ENCODE assay signal across 14 cellular contexts in genomic region chr3:79973917-79974595, GRCh38.
DNase-seq lines count a peak whose midpoint lies in the region; ATAC-seq and TF ChIP-seq lines count a peak whose summit lies in the region.
"Had no signal": no experiment of that assay in that cellular context is flagged by ENCODE, and none has a peak within 500 bp of the region (broad histone marks: within the 10 kb centered on the region; RNA-seq: fewer than 3 reads in every experiment).

No MANE protein-coding gene starts in this region.

- TF ChIP-seq CTCF in chondrocyte (IDR thresholded peaks at IDR 0.05) = no peak
- no peak for TF ChIP-seq CTCF in progenitor cell of endocrine pancreas (IDR thresholded peaks at IDR 0.05; ENCODE audit: unreplicated experiment)
- TF ChIP-seq CTCF in transverse colon (IDR thresholded peaks at IDR 0.05) = no peak

- peaks cover 1% of the 10 kb centered on the region for H3K36me3 Mint-ChIP-seq in chondrocyte (ENCODE audit: low read depth)
- H3K36me3 Mint-ChIP-seq in progenitor cell of endocrine pancreas (ENCODE audit: insufficient read depth) = no peaks in the 10 kb centered on the region

- TF ChIP-seq POLR2A in transverse colon (IDR thresholded peaks at IDR 0.05) = no peak

- peaks cover 0 to 4% (median 0%) of the 10 kb centered on the region in 4 donors for H3K4me1 ChIP-seq in transverse colon

- no peak overlapping the region for H3K4me3 Mint-ChIP-seq in chondrocyte (ENCODE audit: unreplicated experiment)
- no peak overlapping the region for H3K4me3 Mint-ChIP-seq in progenitor cell of endocrine pancreas (ENCODE audit: low read depth)

- DNase-seq in NCI-H1105 (lab: John Stamatoyannopoulos, UW) (peak; percentile 16), SHP77 (lab: John Stamatoyannopoulos, UW) (peak; percentile 21 to 36), chondrocyte (ENCODE audit: low spot score) (no peak), left ventricle myocardium superior (no peak), progenitor cell of endocrine pancreas (ENCODE audit: low spot score, unreplicated experiment) (no peak), NCI-H2196 treated with DMSO at 0.1 percent for 48 hours (lab: John Stamatoyannopoulos, UW; ENCODE audit: unreplicated experiment) (no peak), transverse colon (no peak), SIG-M5 treated with dmso at 0.1 percent for 504 hours (lab: John Stamatoyannopoulos, UW; ENCODE audit: unreplicated experiment) (no peak)
- DNase-seq: C1 segment of cervical spinal cord; NCI-H1417; NCI-H2029 treated with DMSO at 0.1 percent for 48 hours; NCI-H2227 treated with DMSO at 0.1 percent for 48 hours; NCI-H69; NK-92 treated with Interleukin-12 subunit alpha and Interleukin-12 subunit beta, amount 100 ng/mL, for 24 hours had no signal

- intact Hi-C loops in left ventricle myocardium superior (cut with micrococcal nuclease) = no loop called here
- intact Hi-C loops in transverse colon (cut with DNase I; ENCODE audit: low total_unique reads) = no loop called here

- H3K9me3 Mint-ChIP-seq in chondrocyte (ENCODE audit: low read depth) (no peaks in the 10 kb centered on the region), progenitor cell of endocrine pancreas (ENCODE audit: low read depth) (peaks cover 4% of the 10 kb centered on the region)

- in situ Hi-C loops in transverse colon (cut with MboI; ENCODE audit: low pct_ligation_motif_present in 1 of 4, low pct_unique_long_range_greater_than_20kb in 1 of 4, low sequenced_read_pairs in 3 of 4) = no loop called here

- H3K27me3 Mint-ChIP-seq in chondrocyte (ENCODE audit: low read depth) = no peaks in the 10 kb centered on the region
- no peaks in the 10 kb centered on the region for H3K27me3 Mint-ChIP-seq in progenitor cell of endocrine pancreas

- peaks cover 31% of the 10 kb centered on the region for H3K4me1 Mint-ChIP-seq in chondrocyte (ENCODE audit: low read depth)
- H3K4me1 Mint-ChIP-seq in progenitor cell of endocrine pancreas (ENCODE audit: low read depth) = peaks cover 3% of the 10 kb centered on the region

- no peaks in the 10 kb centered on the region for H3K36me3 ChIP-seq in transverse colon

- no peaks in the 10 kb centered on the region for H3K9me3 ChIP-seq in transverse colon

- peak overlapping the region; percentile 67 for H3K27ac Mint-ChIP-seq in chondrocyte (ENCODE audit: unreplicated experiment)
- no peak overlapping the region for H3K27ac Mint-ChIP-seq in progenitor cell of endocrine pancreas

- no peaks in the 10 kb centered on the region for H3K27me3 ChIP-seq in transverse colon

- TF ChIP-seq EP300 in transverse colon (IDR thresholded peaks at IDR 0.05; ENCODE audit: low read depth) = no peak

- H3K27ac ChIP-seq in transverse colon = no peak overlapping the region

- no peak overlapping the region for H3K4me3 ChIP-seq in transverse colon

- 44 to 62% methylated on average over 3 to 5 of the region's 5 CpGs for WGBS in transverse colon (ENCODE audit: low coverage in 1 of 2), 2 donors

- ATAC-seq in left ventricle myocardium superior = peak; percentile 99

Comparison
In these comparisons a context has a peak if more than half of its experiments do, and no peak if none do; other contexts are left out.
1. DNase-seq: peak in NCI-H1105 (single experiment) and SHP77 (2 of 2); none in chondrocyte (single experiment), left ventricle myocardium superior (single experiment), progenitor cell of endocrine pancreas (single experiment), NCI-H2196 treated with DMSO at 0.1 percent for 48 hours (single experiment), transverse colon (single experiment) and SIG-M5 treated with dmso at 0.1 percent for 504 hours (single experiment).